ENCODE assay signal across 15 cellular contexts in the genomic region with DNA sequence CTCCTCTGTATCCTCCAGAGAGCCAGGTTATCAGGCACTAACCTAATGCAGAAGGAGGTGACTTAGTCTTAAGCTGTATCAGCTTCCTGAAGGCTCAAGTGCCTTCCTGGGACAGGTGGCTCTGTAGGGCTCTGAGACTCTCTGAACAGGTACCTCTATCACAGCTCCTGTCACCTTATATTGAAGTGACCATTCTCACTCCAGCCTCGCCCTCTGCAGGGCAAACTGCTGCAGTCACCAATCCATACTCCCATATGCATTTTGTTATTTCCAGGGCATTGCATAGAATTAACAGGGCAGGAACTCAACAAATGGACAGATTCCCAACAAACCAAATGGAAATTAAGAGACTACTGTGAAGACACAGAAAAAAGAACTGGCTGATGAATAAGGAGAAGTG.
A peak's percentile ranks its signal among the peaks of the same experiment; 100 is the strongest.
DNase-seq lines count a peak whose midpoint lies in the region; ATAC-seq and TF ChIP-seq lines count a peak whose summit lies in the region.
"Had no signal": no experiment of that assay in that cellular context is flagged by ENCODE, and none has a peak within 500 bp of the region (broad histone marks: within the 10 kb centered on the region; RNA-seq: fewer than 3 reads in every experiment).

No MANE protein-coding gene starts in this region.

- no peaks in the 10 kb centered on the region for H3K9me2 ChIP-seq in DOHH2 (replicated peaks; ENCODE audit: control insufficient read depth, low read length)

- H3K27ac Mint-ChIP-seq in HFFc6, result no peak overlapping the region
- H3K27ac Mint-ChIP-seq in nephron progenitor cell, result peak overlapping the region; percentile 40
- H3K27ac Mint-ChIP-seq: T-cell had no signal

- H3K27me3 ChIP-seq in DOHH2 (ENCODE audit: control insufficient read depth, low read length), result no peaks in the 10 kb centered on the region
- H3K27me3 ChIP-seq: body of pancreas, thyroid gland had no signal

- H3K27me3 Mint-ChIP-seq in HFFc6 (ENCODE audit: insufficient read depth) (peaks cover 7% of the 10 kb centered on the region), nephron progenitor cell (ENCODE audit: low read depth, poor library complexity) (peaks cover 3% of the 10 kb centered on the region)
- H3K27me3 Mint-ChIP-seq: T-cell had no signal

- no peaks in the 10 kb centered on the region for H3K9me3 ChIP-seq in DOHH2 (ENCODE audit: control insufficient read depth, insufficient read depth, low read length)
- H3K9me3 ChIP-seq: body of pancreas, thyroid gland had no signal

- H3K36me3 Mint-ChIP-seq in HFFc6 (ENCODE audit: low read depth) (no peaks in the 10 kb centered on the region), nephron progenitor cell (ENCODE audit: low read depth) (peaks cover 50% of the 10 kb centered on the region)
- H3K36me3 Mint-ChIP-seq: T-cell had no signal

- no peaks in the 10 kb centered on the region for H3K36me3 ChIP-seq in DOHH2 (ENCODE audit: control insufficient read depth, low read length)
- H3K36me3 ChIP-seq: thyroid gland had no signal

- H3K9me3 Mint-ChIP-seq in HFFc6, result no peaks in the 10 kb centered on the region
- H3K9me3 Mint-ChIP-seq in nephron progenitor cell, result no peaks in the 10 kb centered on the region
- H3K9me3 Mint-ChIP-seq: T-cell had no signal

- TF ChIP-seq CTCF in DOHH2 (IDR thresholded peaks at IDR 0.05; ENCODE audit: low read depth, low read length, poor library complexity, severe bottlenecking) (peak; percentile 45), HFFc6 (IDR thresholded peaks at IDR 0.05) (0 out of 2 replicates have a peak, but pooled peaks have one; percentile 8), VCaP (conservative IDR thresholded peaks at IDR 0.05) (peak; percentile 67), nephron progenitor cell (IDR thresholded peaks at IDR 0.05) (no peak)

- no peak for ATAC-seq in HG02678 (IDR thresholded peaks at IDR 0.05; ENCODE audit: unreplicated experiment)
- ATAC-seq in GM18909 (IDR thresholded peaks at IDR 0.05; ENCODE audit: poor library complexity, unreplicated experiment), result no peak
- ATAC-seq: body of pancreas, T-cell had no signal

- no peaks in the 10 kb centered on the region for H3K79me2 ChIP-seq in DOHH2 (ENCODE audit: control insufficient read depth, low read length)

- no peak overlapping the region for H3K4me2 ChIP-seq in DOHH2 (ENCODE audit: low read length)

- peaks cover 27% of the 10 kb centered on the region for H3K4me1 ChIP-seq in DOHH2 (ENCODE audit: control insufficient read depth, low read length)
- H3K4me1 ChIP-seq: body of pancreas, thyroid gland had no signal

- H3K4me3 Mint-ChIP-seq in HFFc6, result no peak overlapping the region
- no peak overlapping the region for H3K4me3 Mint-ChIP-seq in nephron progenitor cell
- H3K4me3 Mint-ChIP-seq: T-cell had no signal

- no peak overlapping the region for H3K4me3 ChIP-seq in DOHH2 (ENCODE audit: low read length)
- H3K4me3 ChIP-seq: body of pancreas, thyroid gland had no signal

- H3K27ac ChIP-seq in DOHH2 (ENCODE audit: low read depth, low read length) (no peak overlapping the region), VCaP (no peak overlapping the region)
- H3K27ac ChIP-seq: body of pancreas, thyroid gland had no signal

- H4K20me1 ChIP-seq in DOHH2 (ENCODE audit: control insufficient read depth, insufficient read depth, low read depth, low read length), result no peaks in the 10 kb centered on the region

- no peaks in the 10 kb centered on the region for H3F3A ChIP-seq in DOHH2 (ENCODE audit: control insufficient read depth, insufficient read depth)

- peaks cover 3% of the 10 kb centered on the region for H3K4me1 Mint-ChIP-seq in HFFc6 (ENCODE audit: low read depth)
- peaks cover 60% of the 10 kb centered on the region for H3K4me1 Mint-ChIP-seq in nephron progenitor cell
- H3K4me1 Mint-ChIP-seq: T-cell had no signal

- DNase-seq in HFFc6, result no peak
- no peak for DNase-seq in nephron progenitor cell
- DNase-seq in ureter (ENCODE audit: low spot score), result no peak
- DNase-seq: activated naive CD4-positive, alpha-beta T cell; body of pancreas; hippocampal formation; NCI-H2171; right cardiac atrium; stimulated activated CD4-positive, alpha-beta T cell treated with anti-CD3 and anti-CD28 coated beads, Interleukin-2, amount 100 ng/mL, for 24 hours; T-cell; thyroid gland had no signal
